In the genomic region with DNA sequence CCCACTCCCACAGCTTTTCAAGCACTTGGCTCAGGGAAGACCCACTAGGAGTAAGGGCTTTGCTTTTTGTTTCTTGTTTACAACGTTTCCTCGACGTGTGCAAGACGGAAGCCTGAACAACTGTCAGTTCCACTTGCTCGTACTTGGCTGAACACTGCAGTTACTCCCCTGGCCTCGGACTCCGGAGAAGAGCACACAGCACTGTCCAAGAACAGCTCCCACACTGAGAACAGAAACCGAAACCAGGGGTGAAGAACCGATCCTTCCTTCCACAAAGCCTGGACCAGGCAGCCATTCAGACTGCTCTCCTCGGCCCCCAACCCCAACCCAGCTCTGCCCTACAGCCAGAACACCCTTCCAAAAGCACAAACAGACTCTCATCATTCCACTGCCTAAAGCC, we compare ENCODE assay signal across 8 cellular contexts. TPM values are rescaled to one million over a fixed set of nuclear protein-coding genes. Genes with fewer than 3 reads are reported as not detected.
DNase-seq lines count a peak whose midpoint lies in the region; ATAC-seq and TF ChIP-seq lines count a peak whose summit lies in the region.

No MANE protein-coding gene starts in this region.

- H3K4me3 ChIP-seq in duodenal mucosa (ENCODE audit: low read depth in 1 of 2, low read length in 2 of 2) (peak overlapping the region; percentile 51 to 68), urinary bladder (ENCODE audit: low read depth, low read length) (peak overlapping the region; percentile 25), PC-3 (ENCODE audit: low read length) (no peak overlapping the region)

- no peaks in the 10 kb centered on the region for H4K20me1 ChIP-seq in PC-3 (ENCODE audit: low read length)

- no peak overlapping the region for H3K4me2 ChIP-seq in PC-3 (ENCODE audit: low read length)

- TF ChIP-seq CTCF in PC-3 (conservative IDR thresholded peaks at IDR 0.05; ENCODE audit: low read depth, low read length): no peak

- H3K4me1 ChIP-seq in duodenal mucosa (ENCODE audit: control insufficient read depth in 1 of 2, insufficient read depth in 2 of 2, low read length in 2 of 2): peaks cover 57 to 65% of the 10 kb centered on the region in 2 donors
- no peaks in the 10 kb centered on the region for H3K4me1 ChIP-seq in urinary bladder (ENCODE audit: insufficient read depth)
- H3K4me1 ChIP-seq in PC-3 (ENCODE audit: insufficient read depth, low read length): peaks cover 20% of the 10 kb centered on the region

- H3K27ac ChIP-seq in duodenal mucosa (ENCODE audit: low read depth, low read length) (peak overlapping the region; percentile 71), urinary bladder (ENCODE audit: low read depth) (peak overlapping the region; percentile 44), PC-3 (ENCODE audit: low read length) (no peak overlapping the region)

- no peaks in the 10 kb centered on the region for H3F3A ChIP-seq in PC-3 (ENCODE audit: low read length, unreplicated experiment)

- H3K36me3 Mint-ChIP-seq in activated naive CD4-positive, alpha-beta T cell treated with anti-CD3 and anti-CD28 coated beads, Interleukin-2, amount 10 ng/mL, durations not matched to agents 7 days and 5 days: peaks cover 63% of the 10 kb centered on the region

- DNase-seq in activated naive CD4-positive, alpha-beta T cell treated with anti-CD3 and anti-CD28 coated beads, Interleukin-2, amount 10 ng/mL, durations not matched to agents 7 days and 5 days: peak; percentile 29
- no peak for DNase-seq in activated naive CD4-positive, alpha-beta T cell treated with Interleukin-2 at 50 U/mL for 16 hours
- DNase-seq in NOMO-1 treated with DMSO at 0.1 percent for 48 hours (lab: John Stamatoyannopoulos, UW; ENCODE audit: unreplicated experiment): peak; percentile 79
- DNase-seq in midbrain (lab: John Stamatoyannopoulos, UW): peak; percentile 62
- DNase-seq in PC-3: no peak
- DNase-seq in NCI-H1417 (lab: John Stamatoyannopoulos, UW): no peak

- H3K36me3 ChIP-seq in duodenal mucosa (ENCODE audit: control insufficient read depth in 1 of 2, insufficient read depth in 2 of 2, low read length in 2 of 2) (peaks cover 0 to 8% of the 10 kb centered on the region in 2 donors), urinary bladder (ENCODE audit: insufficient read depth) (no peaks in the 10 kb centered on the region), PC-3 (ENCODE audit: low read depth, low read length) (no peaks in the 10 kb centered on the region)

- no peak for ATAC-seq in PC-3

- BruUV-seq in PC-3 (replicated peaks; lab: Mats Ljungman, UMichigan): no TSS peak

- 23% methylated on average over 10 of the region's 10 CpGs for WGBS in urinary bladder

- H3K27me3 ChIP-seq in duodenal mucosa (ENCODE audit: control insufficient read depth in 1 of 2, insufficient read depth in 2 of 2, low read length in 2 of 2) (no peaks in the 10 kb centered on the region), PC-3 (ENCODE audit: low read length) (no peaks in the 10 kb centered on the region)

- peak overlapping the region; percentile 54 to 60 for H3K9ac ChIP-seq in duodenal mucosa (ENCODE audit: low read depth in 1 of 2, low read length in 2 of 2)
- no peak overlapping the region for H3K9ac ChIP-seq in PC-3 (ENCODE audit: low read length)

- no peaks in the 10 kb centered on the region for H3K27me3 Mint-ChIP-seq in activated naive CD4-positive, alpha-beta T cell treated with anti-CD3 and anti-CD28 coated beads, Interleukin-2, amount 10 ng/mL, durations not matched to agents 7 days and 5 days

- no peaks in the 10 kb centered on the region for H3K9me3 Mint-ChIP-seq in activated naive CD4-positive, alpha-beta T cell treated with anti-CD3 and anti-CD28 coated beads, Interleukin-2, amount 10 ng/mL, durations not matched to agents 7 days and 5 days

- POLR2A ChIA-PET in PC-3 (lab: Charles Lee; ENCODE audit: unreplicated experiment): no interaction called here

- CTCF ChIA-PET in activated naive CD4-positive, alpha-beta T cell treated with anti-CD3 and anti-CD28 coated beads, Interleukin-2, amount 10 ng/mL, durations not matched to agents 7 days and 5 days (lab: Charles Lee): interaction anchor here (1.3 kb wide), 1 partner anchor 16 kb away, joined by 3 read pairs; no protein-coding TSS in a partner anchor
- CTCF ChIA-PET in PC-3 (lab: Charles Lee): no interaction called here

- H2AFZ ChIP-seq in PC-3 (ENCODE audit: low read length): no peak overlapping the region

- peaks cover 26% of the 10 kb centered on the region for H3K79me2 ChIP-seq in PC-3 (ENCODE audit: low read length)

- H3K4me3 Mint-ChIP-seq in activated naive CD4-positive, alpha-beta T cell treated with anti-CD3 and anti-CD28 coated beads, Interleukin-2, amount 10 ng/mL, durations not matched to agents 7 days and 5 days: peak overlapping the region; percentile 27

- no peaks in the 10 kb centered on the region for H3K9me2 ChIP-seq in PC-3 (replicated peaks; ENCODE audit: low read length)

- peaks cover 72% of the 10 kb centered on the region for H3K4me1 Mint-ChIP-seq in activated naive CD4-positive, alpha-beta T cell treated with anti-CD3 and anti-CD28 coated beads, Interleukin-2, amount 10 ng/mL, durations not matched to agents 7 days and 5 days

- intact Hi-C loops in PC-3 (cut with micrococcal nuclease): no loop called here

- H3K9me3 ChIP-seq in duodenal mucosa (ENCODE audit: control insufficient read depth in 1 of 2, low read length in 2 of 2): no peaks in the 10 kb centered on the region
- H3K9me3 ChIP-seq in PC-3 (ENCODE audit: low read length): no peaks in the 10 kb centered on the region

- H3K27ac Mint-ChIP-seq in activated naive CD4-positive, alpha-beta T cell treated with anti-CD3 and anti-CD28 coated beads, Interleukin-2, amount 10 ng/mL, durations not matched to agents 7 days and 5 days: peak overlapping the region; percentile 79

RNA-seq across cellular contexts. Expression of gene IRF2, which starts 25.5 kb away (rescaled TPM):
- total RNA-seq in urinary bladder (35.6 TPM), PC-3 (2014; rRNA removed) (7.7 TPM in 2 replicates)
- 39.5 TPM for polyA plus RNA-seq in urinary bladder

Comparison
In these comparisons a context has a peak if more than half of its experiments do, and no peak if none do; other contexts are left out.
1. DNase-seq: peak in activated naive CD4-positive, alpha-beta T cell treated with anti-CD3 and anti-CD28 coated beads, Interleukin-2, amount 10 ng/mL, durations not matched to agents 7 days and 5 days (single experiment), NOMO-1 treated with DMSO at 0.1 percent for 48 hours (single experiment) and midbrain (single experiment); none in activated naive CD4-positive, alpha-beta T cell treated with Interleukin-2 at 50 U/mL for 16 hours (single experiment), PC-3 (single experiment) and NCI-H1417 (0 of 3).